ENCODE assay signal across 14 cellular contexts in the genomic region with DNA sequence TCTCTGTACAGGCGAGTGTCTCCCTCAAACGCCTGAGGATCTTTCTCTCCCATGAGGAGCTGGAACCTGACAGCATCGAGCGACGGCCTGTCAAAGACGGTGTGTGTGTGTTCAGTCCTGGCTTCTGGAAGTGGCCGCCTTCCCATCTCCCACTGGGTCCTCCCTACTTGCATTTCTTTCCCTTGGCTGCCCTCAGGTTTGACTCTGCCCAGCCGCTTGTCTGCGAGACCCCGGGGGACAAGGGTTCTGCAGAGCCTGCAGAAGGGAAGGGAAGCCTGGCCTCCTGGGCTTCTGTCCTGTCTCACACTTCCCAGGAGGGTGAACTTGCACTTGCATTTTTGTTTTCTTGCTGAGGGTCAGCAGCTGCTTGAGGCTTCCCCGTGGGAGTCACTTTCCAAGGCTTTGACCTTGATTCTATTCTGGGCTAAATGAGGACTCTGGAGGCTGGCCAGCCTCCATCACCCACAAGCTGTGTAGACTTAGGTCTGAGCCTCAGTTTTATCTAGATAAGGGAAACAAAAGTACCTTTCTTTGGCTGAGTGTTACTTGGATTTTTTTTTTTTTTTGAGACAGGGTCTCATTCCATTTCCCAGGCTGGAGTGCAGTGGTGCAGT.
DNase-seq lines count a peak whose midpoint lies in the region; ATAC-seq and TF ChIP-seq lines count a peak whose summit lies in the region.
"Had no signal": no experiment of that assay in that cellular context is flagged by ENCODE, and none has a peak within 500 bp of the region (broad histone marks: within the 10 kb centered on the region; RNA-seq: fewer than 3 reads in every experiment).

No MANE protein-coding gene starts in this region.

- DNase-seq in HL-60 (ENCODE audit: low read depth in 1 of 2, low spot score in 1 of 2): no peak
- peak; percentile 81 to 90 (median 84) for DNase-seq in body of pancreas
- peak; percentile 76 for DNase-seq in iris pigment epithelial cell (ENCODE audit: low read depth)
- peak; percentile 33 to 73 for DNase-seq in gastrocnemius medialis
- DNase-seq in upper lobe of left lung: no peak
- DNase-seq in naive thymus-derived CD8-positive, alpha-beta T cell: no peak
- DNase-seq in activated naive CD4-positive, alpha-beta T cell treated with anti-CD3 and anti-CD28 coated beads, Interleukin-2, amount 50 U/mL, for 72 hours (ENCODE audit: low spot score in 2 of 2): no peak
- DNase-seq: islet precursor cell, NCI-H1092 treated with DMSO at 0.1 percent for 48 hours, NCI-H69 had no signal

- H3K27me3 ChIP-seq in HL-60 (ENCODE audit: insufficient read depth, poor library complexity, severe bottlenecking): no peaks in the 10 kb centered on the region
- no peaks in the 10 kb centered on the region for H3K27me3 ChIP-seq in body of pancreas
- H3K27me3 ChIP-seq in gastrocnemius medialis: no peaks in the 10 kb centered on the region
- no peaks in the 10 kb centered on the region for H3K27me3 ChIP-seq in upper lobe of left lung
- H3K27me3 ChIP-seq: neural progenitor cell had no signal

- no peak overlapping the region for H3K4me3 ChIP-seq in HL-60 (replicated peaks; ENCODE audit: insufficient read depth, low read length)
- no peak overlapping the region for H3K4me3 ChIP-seq in body of pancreas
- H3K4me3 ChIP-seq in gastrocnemius medialis: no peak overlapping the region
- no peak overlapping the region for H3K4me3 ChIP-seq in upper lobe of left lung
- H3K4me3 ChIP-seq: neural progenitor cell had no signal

- H3K9me3 Mint-ChIP-seq in naive thymus-derived CD8-positive, alpha-beta T cell: no peaks in the 10 kb centered on the region
- H3K9me3 Mint-ChIP-seq in activated naive CD4-positive, alpha-beta T cell treated with anti-CD3 and anti-CD28 coated beads, Interleukin-2, amount 50 U/mL, for 72 hours: no peaks in the 10 kb centered on the region
- H3K9me3 Mint-ChIP-seq: neural progenitor cell; stimulated activated naive CD8-positive, alpha-beta T cell treated with anti-CD3 and anti-CD28 coated beads, Interleukin-15, Interleukin-2, amounts not matched to agents 100 ng/mL and 50 ng/mL, for 24 hours had no signal

- peaks cover 73% of the 10 kb centered on the region for H3K4me1 ChIP-seq in body of pancreas
- H3K4me1 ChIP-seq in gastrocnemius medialis: peaks cover 54 to 62% of the 10 kb centered on the region in 2 donors
- H3K4me1 ChIP-seq in upper lobe of left lung: peaks cover 16 to 29% (median 27%) of the 10 kb centered on the region in 4 donors
- H3K4me1 ChIP-seq: neural progenitor cell had no signal

- 2 to 9% methylated on average over 8 to 11 of the region's 11 CpGs for WGBS in body of pancreas, 2 donors
- WGBS in upper lobe of left lung, 2 donors: 61 to 71% methylated on average over 11 of the region's 11 CpGs

- in situ Hi-C loops in gastrocnemius medialis (cut with MboI; ENCODE audit: low sequenced_read_pairs in 4 of 4): loop anchor here in 1 of 4 donors (25.0 kb wide), 1 partner anchor 109 kb away; no protein-coding TSS in a partner anchor

- H3K36me3 ChIP-seq in body of pancreas (replicated peaks in 1 of 2; ENCODE audit: insufficient read depth in 1 of 2, low read depth in 2 of 2) (no peaks in the 10 kb centered on the region), gastrocnemius medialis (peaks cover 0 to 8% of the 10 kb centered on the region in 2 donors), upper lobe of left lung (peaks cover 3 to 54% (median 21%) of the 10 kb centered on the region in 4 donors)
- H3K36me3 ChIP-seq: neural progenitor cell had no signal

- POLR2A ChIA-PET in naive thymus-derived CD8-positive, alpha-beta T cell (lab: Charles Lee): no interaction called here

- H3K4me1 Mint-ChIP-seq in naive thymus-derived CD8-positive, alpha-beta T cell: peaks cover 7 to 22% (median 13%) of the 10 kb centered on the region in 4 donors

- H3K27ac ChIP-seq in HL-60 (replicated peaks): peak overlapping the region; percentile 12
- H3K27ac ChIP-seq in body of pancreas: peak overlapping the region; percentile 52 to 89 (median 85)
- peak overlapping the region; percentile 77 to 92 (median 89) for H3K27ac ChIP-seq in gastrocnemius medialis
- peak overlapping the region in 2 of 4 donors; percentile 10 to 45 for H3K27ac ChIP-seq in upper lobe of left lung
- H3K27ac ChIP-seq: neural progenitor cell had no signal

- intact Hi-C loops in body of pancreas (cut with DNase I) (no loop called here), gastrocnemius medialis (cut with DNase I; ENCODE audit: low total_unique reads) (no loop called here)

- no peak for TF ChIP-seq CTCF in HL-60 (IDR thresholded peaks at IDR 0.05; ENCODE audit: insufficient read depth, low read length)
- TF ChIP-seq CTCF in body of pancreas (IDR thresholded peaks at IDR 0.05): no peak
- no peak for TF ChIP-seq CTCF in gastrocnemius medialis (IDR thresholded peaks at IDR 0.05 in 4 of 5, conservative IDR thresholded peaks at IDR 0.05 in 1 of 5)
- no peak for TF ChIP-seq CTCF in upper lobe of left lung (IDR thresholded peaks at IDR 0.05)

- H3K4me3 Mint-ChIP-seq in naive thymus-derived CD8-positive, alpha-beta T cell: peak overlapping the region in 1 of 10 donors; percentile 10
- H3K4me3 Mint-ChIP-seq: neural progenitor cell; stimulated activated naive CD8-positive, alpha-beta T cell treated with anti-CD3 and anti-CD28 coated beads, Interleukin-15, Interleukin-2, amounts not matched to agents 100 ng/mL and 50 ng/mL, for 24 hours had no signal

- peak; percentile 78 for ATAC-seq in body of pancreas
- peak in 1 of 2 donors; percentile 15 for ATAC-seq in gastrocnemius medialis
- ATAC-seq in upper lobe of left lung (ENCODE audit: low FRiP score in 2 of 2): no peak
- no peak for ATAC-seq in naive thymus-derived CD8-positive, alpha-beta T cell
- ATAC-seq in HG03457 (IDR thresholded peaks at IDR 0.05; ENCODE audit: unreplicated experiment): no peak
- no peak for ATAC-seq in activated naive CD4-positive, alpha-beta T cell treated with anti-CD3 and anti-CD28 coated beads, Interleukin-2, amount 50 U/mL, for 72 hours
- ATAC-seq: activated CD4-positive, CD25-positive, alpha-beta regulatory T cell treated with anti-CD3 and anti-CD28 coated beads, Interleukin-2, amount 50 U/mL, for 24 hours had no signal

- no peak for TF ChIP-seq EP300 in upper lobe of left lung (IDR thresholded peaks at IDR 0.05)

- H3K27ac Mint-ChIP-seq in naive thymus-derived CD8-positive, alpha-beta T cell: peak overlapping the region in 3 of 10 donors; percentile 10 to 65 (median 53)
- peak overlapping the region in 1 of 2 donors; percentile 82 for H3K27ac Mint-ChIP-seq in activated naive CD4-positive, alpha-beta T cell treated with anti-CD3 and anti-CD28 coated beads, Interleukin-2, amount 50 U/mL, for 72 hours
- H3K27ac Mint-ChIP-seq: neural progenitor cell; stimulated activated naive CD8-positive, alpha-beta T cell treated with anti-CD3 and anti-CD28 coated beads, Interleukin-15, Interleukin-2, amounts not matched to agents 100 ng/mL and 50 ng/mL, for 24 hours had no signal

- H3K27me3 Mint-ChIP-seq in naive thymus-derived CD8-positive, alpha-beta T cell: no peaks in the 10 kb centered on the region
- H3K27me3 Mint-ChIP-seq: stimulated activated naive CD8-positive, alpha-beta T cell treated with anti-CD3 and anti-CD28 coated beads, Interleukin-15, Interleukin-2, amounts not matched to agents 100 ng/mL and 50 ng/mL, for 24 hours had no signal

- TF ChIP-seq POLR2A in body of pancreas (IDR thresholded peaks at IDR 0.05) (peak in 1 of 3 donors; percentile 13), gastrocnemius medialis (IDR thresholded peaks at IDR 0.05) (no peak), upper lobe of left lung (IDR thresholded peaks at IDR 0.05) (no peak)

- peaks cover 0 to 75% (median 18%) of the 10 kb centered on the region in 3 donors for H3K36me3 Mint-ChIP-seq in naive thymus-derived CD8-positive, alpha-beta T cell
- peaks cover 0 to 7% of the 10 kb centered on the region in 2 donors for H3K36me3 Mint-ChIP-seq in activated naive CD4-positive, alpha-beta T cell treated with anti-CD3 and anti-CD28 coated beads, Interleukin-2, amount 50 U/mL, for 72 hours

- no peaks in the 10 kb centered on the region for H3K9me3 ChIP-seq in body of pancreas
- no peaks in the 10 kb centered on the region for H3K9me3 ChIP-seq in gastrocnemius medialis
- H3K9me3 ChIP-seq in upper lobe of left lung: no peaks in the 10 kb centered on the region

Comparison
In these comparisons a context has a peak if more than half of its experiments do, and no peak if none do; other contexts are left out.
1. DNase-seq: peak in body of pancreas (4 of 4), iris pigment epithelial cell (single experiment) and gastrocnemius medialis (2 of 2); none in HL-60 (0 of 2), upper lobe of left lung (0 of 2), naive thymus-derived CD8-positive, alpha-beta T cell (0 of 10) and activated naive CD4-positive, alpha-beta T cell treated with anti-CD3 and anti-CD28 coated beads, Interleukin-2, amount 50 U/mL, for 72 hours (0 of 2).